27 cellular contexts compared by ENCODE assay signal in genomic region chr11:122593473-122594420, GRCh38.
"Had no signal": no experiment of that assay in that cellular context is flagged by ENCODE, and none has a peak within 500 bp of the region (broad histone marks: within the 10 kb centered on the region; RNA-seq: fewer than 3 reads in every experiment).

No MANE protein-coding gene starts in this region.

- H3K9me3 ChIP-seq: ovary, right lobe of liver, suprapubic skin, tibial artery, upper lobe of right lung had no signal

- ATAC-seq: activated CD8-positive, alpha-beta T cell treated with anti-CD3 and anti-CD28 coated beads for 36 hours; effector memory CD8-positive, alpha-beta T cell; left cardiac atrium; right lobe of liver; T-helper 17 cell; upper lobe of right lung had no signal

- H3K36me3 ChIP-seq: ovary, right lobe of liver, suprapubic skin, tibial artery, upper lobe of right lung had no signal

- H3K4me3 ChIP-seq: ovary, right lobe of liver, suprapubic skin, tibial artery, upper lobe of right lung had no signal

- H3K27me3 ChIP-seq: ovary, right lobe of liver had no signal

- DNase-seq: activated CD4-positive, alpha-beta T cell treated with anti-CD3 and anti-CD28 coated beads, Interleukin-2, amount 10 ng/mL, durations not matched to agents 7 days and 5 days; activated CD4-positive, CD25-positive, alpha-beta regulatory T cell treated with anti-CD3 and anti-CD28 coated beads, Interleukin-2, amount 50 U/mL, for 72 hours; activated CD8-positive, alpha-beta T cell treated with anti-CD3 and anti-CD28 coated beads for 36 hours; activated effector memory CD4-positive, alpha-beta T cell treated with Interleukin-2 at 50 U/mL for 16 hours; activated naive CD4-positive, alpha-beta T cell treated with Interleukin-2 at 50 U/mL for 16 hours; activated naive CD8-positive, alpha-beta T cell treated with anti-CD3 and anti-CD28 coated beads, Interleukin-2, amount 10 ng/mL, durations not matched to agents 7 days and 5 days; activated T-cell treated with anti-CD3 and anti-CD28 coated beads, Interleukin-2, amount 50 U/mL, for 48 hours; caudate nucleus; cortex of kidney; effector memory CD8-positive, alpha-beta T cell; erythroblast; foreskin fibroblast; head of caudate nucleus; hippocampal formation; left cardiac atrium; mammary epithelial cell; naive B cell; ovary; right lobe of liver; stimulated activated CD4-positive, alpha-beta T cell treated with anti-CD3 and anti-CD28 coated beads, Interleukin-2, amount 100 ng/mL, for 48 hours; T-helper 17 cell; T1000; tibial artery; upper lobe of right lung had no signal

- FAIRE-seq: astrocyte, keratinocyte had no signal

- H3K27ac ChIP-seq: ovary, right lobe of liver, suprapubic skin, tibial artery, upper lobe of right lung had no signal

- H3K4me1 ChIP-seq: right lobe of liver, suprapubic skin, tibial artery, upper lobe of right lung had no signal
